Comparison of ENCODE assay signal across 8 cellular contexts in genomic region chr15:64686130-64686735, GRCh38.
DNase-seq lines count a peak whose midpoint lies in the region; ATAC-seq and TF ChIP-seq lines count a peak whose summit lies in the region.

No MANE protein-coding gene starts in this region.

- no peak overlapping the region for H3K4me3 Mint-ChIP-seq in CD8-positive, alpha-beta memory T cell
- H3K4me3 Mint-ChIP-seq in activated CD4-positive, alpha-beta memory T cell treated with anti-CD3 and anti-CD28 coated beads for 36 hours = no peak overlapping the region

- peaks cover 0 to 93% (median 12%) of the 10 kb centered on the region in 3 donors for H3K36me3 Mint-ChIP-seq in CD8-positive, alpha-beta memory T cell
- H3K36me3 Mint-ChIP-seq in activated CD4-positive, alpha-beta memory T cell treated with anti-CD3 and anti-CD28 coated beads for 36 hours = peaks cover 28% of the 10 kb centered on the region

- H3K27ac Mint-ChIP-seq in CD8-positive, alpha-beta memory T cell = peak overlapping the region in 3 of 8 donors; percentile 1 to 47 (median 34)
- no peak overlapping the region for H3K27ac Mint-ChIP-seq in activated CD4-positive, alpha-beta memory T cell treated with anti-CD3 and anti-CD28 coated beads for 36 hours

- H3K27ac ChIP-seq in CD8-positive, alpha-beta memory T cell (ENCODE audit: low read depth, low read length) = no peak overlapping the region
- no peak overlapping the region for H3K27ac ChIP-seq in mesendoderm (ENCODE audit: low read depth, low read length)

- H3K36me3 ChIP-seq in CD8-positive, alpha-beta memory T cell (ENCODE audit: insufficient read depth, low read length) = peaks cover 56% of the 10 kb centered on the region
- peaks cover 19% of the 10 kb centered on the region for H3K36me3 ChIP-seq in mesendoderm (ENCODE audit: control insufficient read depth, insufficient read depth, low read length)

- intact Hi-C loops in activated CD4-positive, alpha-beta memory T cell treated with anti-CD3 and anti-CD28 coated beads for 36 hours (cut with micrococcal nuclease) = loop anchor here (1.0 kb wide), 1 partner anchor 42 kb away; no protein-coding TSS in a partner anchor

- DNase-seq in CD8-positive, alpha-beta memory T cell = peak in 3 of 5 donors; percentile 7 to 29 (median 23)
- DNase-seq in GM20000 (ENCODE audit: low spot score) = peak; percentile 55
- DNase-seq in NCI-H82 (lab: John Stamatoyannopoulos, UW) = peak; percentile 83
- peak; percentile 62 for DNase-seq in cerebellum (ENCODE audit: low spot score)
- peak; percentile 77 for DNase-seq in mesendoderm
- DNase-seq in globus pallidus (ENCODE audit: low spot score) = no peak
- no peak for DNase-seq in activated CD4-positive, alpha-beta memory T cell treated with anti-CD3 and anti-CD28 coated beads for 36 hours

- no peak overlapping the region for H2BK120ac ChIP-seq in mesendoderm (ENCODE audit: low read depth, low read length)

- H3K9me3 Mint-ChIP-seq in CD8-positive, alpha-beta memory T cell = no peaks in the 10 kb centered on the region
- no peaks in the 10 kb centered on the region for H3K9me3 Mint-ChIP-seq in activated CD4-positive, alpha-beta memory T cell treated with anti-CD3 and anti-CD28 coated beads for 36 hours

- no peaks in the 10 kb centered on the region for H3K4me1 ChIP-seq in CD8-positive, alpha-beta memory T cell (ENCODE audit: insufficient read depth, low read length)
- peaks cover 8% of the 10 kb centered on the region for H3K4me1 ChIP-seq in mesendoderm (ENCODE audit: control insufficient read depth, low read depth, low read length)

- no peak overlapping the region for H3K4ac ChIP-seq in mesendoderm (ENCODE audit: low read depth, low read length)

- CTCF ChIA-PET in CD8-positive, alpha-beta memory T cell (lab: Charles Lee) = interaction anchor here (1.0 to 8.2 kb wide), 10 partner anchors 10 to 186 kb away, joined by 3 to 146 read pairs (median 4); no protein-coding TSS in a partner anchor
- CTCF ChIA-PET in activated CD4-positive, alpha-beta memory T cell treated with anti-CD3 and anti-CD28 coated beads for 36 hours (lab: Charles Lee) = interaction anchor here (0.7 to 10.8 kb wide), 18 partner anchors 10 to 499 kb away, joined by 3 to 285 read pairs (median 4); no protein-coding TSS in a partner anchor

- no peak overlapping the region for H3K4me2 ChIP-seq in mesendoderm (ENCODE audit: low read length)

- H3K4me3 ChIP-seq in CD8-positive, alpha-beta memory T cell (ENCODE audit: low read length) = no peak overlapping the region
- H3K4me3 ChIP-seq in mesendoderm (ENCODE audit: low read length) = no peak overlapping the region

- H3K27me3 ChIP-seq in CD8-positive, alpha-beta memory T cell (ENCODE audit: insufficient read depth, low read length, poor library complexity, severe bottlenecking) = no peaks in the 10 kb centered on the region
- no peaks in the 10 kb centered on the region for H3K27me3 ChIP-seq in mesendoderm (ENCODE audit: insufficient read depth, low read length, poor library complexity)

- no peak for ATAC-seq in HG02852 (IDR thresholded peaks at IDR 0.05; ENCODE audit: unreplicated experiment)

- no peaks in the 10 kb centered on the region for H3K79me2 ChIP-seq in mesendoderm (ENCODE audit: control insufficient read depth, insufficient read depth, low read length)

- H2AK5ac ChIP-seq in mesendoderm (ENCODE audit: low read length) = no peak overlapping the region

- no peaks in the 10 kb centered on the region for H3K27me3 Mint-ChIP-seq in CD8-positive, alpha-beta memory T cell
- no peaks in the 10 kb centered on the region for H3K27me3 Mint-ChIP-seq in activated CD4-positive, alpha-beta memory T cell treated with anti-CD3 and anti-CD28 coated beads for 36 hours

- no peak overlapping the region for H2BK15ac ChIP-seq in mesendoderm (replicated peaks; ENCODE audit: low read depth)

- TF ChIP-seq CTCF in GM20000 (IDR thresholded peaks at IDR 0.05; ENCODE audit: extremely low read depth, missing control alignments) = peak; percentile 25

- WGBS in mesendoderm (ENCODE audit: extremely low coverage, insufficient coverage, low lambda C conversion rate) = no CpG with 5 or more reads among the region's 10 CpGs

- H3K56ac ChIP-seq in mesendoderm (ENCODE audit: low read length) = no peak overlapping the region

- H3K79me1 ChIP-seq in mesendoderm (ENCODE audit: low read length) = peaks cover 3% of the 10 kb centered on the region

- H3K4me1 Mint-ChIP-seq in CD8-positive, alpha-beta memory T cell = peaks cover 0 to 6% (median 3%) of the 10 kb centered on the region in 3 donors
- peaks cover 3% of the 10 kb centered on the region for H3K4me1 Mint-ChIP-seq in activated CD4-positive, alpha-beta memory T cell treated with anti-CD3 and anti-CD28 coated beads for 36 hours (ENCODE audit: low read depth)

- no peak overlapping the region for H3K23ac ChIP-seq in mesendoderm (ENCODE audit: low read length)

- no peak overlapping the region for H3K18ac ChIP-seq in mesendoderm (ENCODE audit: low read length)

- no peak overlapping the region for H3K9ac ChIP-seq in mesendoderm (ENCODE audit: low read length)

- H3K9me3 ChIP-seq in CD8-positive, alpha-beta memory T cell (ENCODE audit: low read length) = no peaks in the 10 kb centered on the region

- POLR2A ChIA-PET in CD8-positive, alpha-beta memory T cell (lab: Charles Lee) = interaction anchor here (0.9 kb wide), 1 partner anchor 42 kb away, joined by 4 read pairs; no protein-coding TSS in a partner anchor
- POLR2A ChIA-PET in activated CD4-positive, alpha-beta memory T cell treated with anti-CD3 and anti-CD28 coated beads for 36 hours (lab: Charles Lee) = no interaction called here

- no peak overlapping the region for H2BK5ac ChIP-seq in mesendoderm (ENCODE audit: low read length)

- H4K5ac ChIP-seq in mesendoderm (ENCODE audit: low read length) = no peak overlapping the region

- H4K8ac ChIP-seq in mesendoderm (ENCODE audit: low read depth, low read length) = no peak overlapping the region

Comparison
In these comparisons a context has a peak if more than half of its experiments do, and no peak if none do; other contexts are left out.
1. DNase-seq: peak in CD8-positive, alpha-beta memory T cell (3 of 5), GM20000 (single experiment), NCI-H82 (single experiment), cerebellum (single experiment) and mesendoderm (single experiment); none in globus pallidus (single experiment) and activated CD4-positive, alpha-beta memory T cell treated with anti-CD3 and anti-CD28 coated beads for 36 hours (single experiment).